In the genomic region with DNA sequence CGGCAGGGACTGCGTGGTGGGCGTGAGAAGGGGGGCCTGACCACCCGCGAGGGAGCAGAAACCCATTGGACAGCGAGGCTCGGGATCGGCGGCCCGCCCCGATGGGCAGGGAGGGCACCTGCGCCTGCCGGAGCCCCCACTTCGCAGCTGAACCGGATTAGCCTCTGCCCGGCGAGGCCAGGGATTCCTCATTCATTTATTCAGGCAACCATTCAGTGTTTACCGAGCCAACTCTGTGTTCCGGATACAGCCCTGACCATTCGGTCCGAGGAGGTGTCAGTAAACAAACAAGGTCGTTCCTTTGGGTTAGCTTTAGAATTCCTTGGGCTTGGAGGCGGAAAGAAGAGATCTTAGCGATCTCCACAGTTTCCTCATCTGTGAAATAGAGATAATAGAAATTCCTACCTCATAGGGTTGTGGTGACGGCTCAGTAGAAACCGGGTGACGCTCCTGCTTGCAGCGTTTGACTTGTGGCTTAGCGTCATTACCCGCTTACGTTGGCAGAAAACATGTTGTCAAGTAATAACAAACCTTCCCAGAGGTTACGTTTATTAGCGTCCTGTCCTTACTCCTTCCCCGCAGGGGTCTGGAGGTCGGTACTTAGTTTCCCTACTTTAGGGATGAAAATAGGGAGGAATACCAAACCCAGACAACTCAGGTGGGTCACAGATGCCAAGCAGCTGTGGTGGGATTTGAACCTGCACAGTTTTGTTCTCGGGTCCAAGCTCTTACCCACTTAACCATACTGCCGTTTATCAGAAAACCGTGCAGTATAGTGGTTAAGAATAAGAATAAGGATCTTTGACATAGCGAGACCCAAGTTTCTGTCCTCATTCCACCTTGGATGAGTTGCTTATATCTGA, we compare ENCODE assay signal across 8 cellular contexts. TPM values are rescaled to one million over a fixed set of nuclear protein-coding genes. Genes with fewer than 3 reads are reported as not detected.
DNase-seq lines count a peak whose midpoint lies in the region; ATAC-seq and TF ChIP-seq lines count a peak whose summit lies in the region.

No MANE protein-coding gene starts in this region.

- H3K27ac Mint-ChIP-seq in T-helper 17 cell, result peak overlapping the region; percentile 95

- peak overlapping the region; percentile 55 for H2AFZ ChIP-seq in hepatocyte

- no peaks in the 10 kb centered on the region for H3K9me2 ChIP-seq in hepatocyte (replicated peaks; ENCODE audit: insufficient read depth)

- no peaks in the 10 kb centered on the region for H3K27me3 ChIP-seq in ascending aorta
- no peaks in the 10 kb centered on the region for H3K27me3 ChIP-seq in hepatocyte
- no peaks in the 10 kb centered on the region for H3K27me3 ChIP-seq in vagina

- peaks cover 0 to 8% of the 10 kb centered on the region in 2 donors for H3K36me3 ChIP-seq in ascending aorta
- no peaks in the 10 kb centered on the region for H3K36me3 ChIP-seq in hepatocyte (replicated peaks; ENCODE audit: insufficient read depth, low read depth)
- H3K36me3 ChIP-seq in vagina, result peaks cover 0 to 11% of the 10 kb centered on the region in 2 donors

- peaks cover 22% of the 10 kb centered on the region for H4K20me1 ChIP-seq in hepatocyte (ENCODE audit: insufficient read depth, poor library complexity, severe bottlenecking)

- peaks cover 45% of the 10 kb centered on the region for H3K79me2 ChIP-seq in hepatocyte

- H3K9me3 ChIP-seq in T-helper 17 cell (ENCODE audit: control insufficient read depth, low read length, poor library complexity, severe bottlenecking), result no peaks in the 10 kb centered on the region
- no peaks in the 10 kb centered on the region for H3K9me3 ChIP-seq in ascending aorta
- no peaks in the 10 kb centered on the region for H3K9me3 ChIP-seq in hepatocyte (ENCODE audit: low read depth)
- no peaks in the 10 kb centered on the region for H3K9me3 ChIP-seq in vagina

- ATAC-seq in HG02840 (IDR thresholded peaks at IDR 0.05; ENCODE audit: low FRiP score, unreplicated experiment) (peak; percentile 22), T-helper 17 cell (peak; percentile 59)

- intact Hi-C loops in ascending aorta (cut with DNase I) (loop anchor here (2.0 to 10.0 kb wide), 5 partner anchors 74 to 346 kb away; partner anchors contain the start of genes CDR2, MOSMO and UQCRC2), vagina (cut with DNase I) (loop anchor here (2.0 to 5.0 kb wide), 2 partner anchors 101 to 291 kb away; partner anchors contain the start of gene MOSMO)

- peak overlapping the region; percentile 94 to 97 for H3K27ac ChIP-seq in ascending aorta
- peak overlapping the region; percentile 96 for H3K27ac ChIP-seq in hepatocyte
- H3K27ac ChIP-seq in vagina, result peak overlapping the region; percentile 97

- WGBS in hepatocyte (ENCODE audit: low lambda C conversion rate, missing lambda C conversion rate), result 3% methylated on average over 39 of the region's 39 CpGs

- H3K36me3 Mint-ChIP-seq in T-helper 17 cell (ENCODE audit: low read depth), result peaks cover 10% of the 10 kb centered on the region

- H3K4me3 Mint-ChIP-seq in T-helper 17 cell, result peak overlapping the region; percentile 88

- no peak for TF ChIP-seq POLR2A in vagina (IDR thresholded peaks at IDR 0.05)

- H3K4me1 ChIP-seq in ascending aorta (peaks cover 3% of the 10 kb centered on the region in 2 donors), hepatocyte (ENCODE audit: insufficient read depth) (no peaks in the 10 kb centered on the region), vagina (peaks cover 25% of the 10 kb centered on the region)

- H3K27me3 Mint-ChIP-seq in T-helper 17 cell, result no peaks in the 10 kb centered on the region

- DNase-seq in GM04504 (ENCODE audit: low read depth) (peak; percentile 87), NCI-H146 treated with DMSO at 0.1 percent for 48 hours (lab: John Stamatoyannopoulos, UW; ENCODE audit: unreplicated experiment) (peak; percentile 96), T-helper 17 cell (peak; percentile 31 to 57 (median 53)), ascending aorta (ENCODE audit: low spot score in 2 of 2) (peak; percentile 25 to 81), hepatocyte (ENCODE audit: low spot score) (peak; percentile 82), renal cortical epithelial cell (ENCODE audit: low read depth) (peak; percentile 90), vagina (ENCODE audit: extremely low spot score in 2 of 2) (no peak)

- TF ChIP-seq CTCF in ascending aorta (IDR thresholded peaks at IDR 0.05) (no peak), hepatocyte (IDR thresholded peaks at IDR 0.05; ENCODE audit: poor library complexity) (no peak), vagina (IDR thresholded peaks at IDR 0.05) (no peak)

- H3K4me3 ChIP-seq in ascending aorta, result peak overlapping the region; percentile 83 to 93
- H3K4me3 ChIP-seq in hepatocyte, result peak overlapping the region; percentile 67
- H3K4me3 ChIP-seq in vagina, result peak overlapping the region; percentile 65 to 96

- H3K4me1 Mint-ChIP-seq in T-helper 17 cell, result peaks cover 51% of the 10 kb centered on the region

- H3K4me2 ChIP-seq in hepatocyte, result peak overlapping the region; percentile 82

RNA-seq across cellular contexts. Expression of gene POLR3E, which starts 0.9 kb away (rescaled TPM):
- total RNA-seq in T-helper 17 cell (100 to 1,000 TPM; 159 to 219 TPM), ascending aorta (19.5 TPM), hepatocyte (31.5 and 62.5 TPM in 2 replicates), renal cortical epithelial cell (33.9 and 50.8 TPM in 2 replicates), vagina (38.5 TPM)
- 23.5 and 26.9 TPM in 2 replicates for polyA plus RNA-seq in hepatocyte

Comparison
In these comparisons a context has a peak if more than half of its experiments do, and no peak if none do; other contexts are left out.
1. DNase-seq: peak in GM04504 (single experiment), NCI-H146 treated with DMSO at 0.1 percent for 48 hours (single experiment), T-helper 17 cell (3 of 3), ascending aorta (2 of 2), hepatocyte (single experiment) and renal cortical epithelial cell (single experiment); none in vagina (0 of 2).
2. Peak in every context shown above with its lines, with median percentiles within 50 percentile points of each other: H3K27ac ChIP-seq and H3K4me3 ChIP-seq.